ENCODE assay signal across 21 cellular contexts in genomic region chr3:83938491-83938890, GRCh38.
A peak's percentile ranks its signal among the peaks of the same experiment; 100 is the strongest.
DNase-seq lines count a peak whose midpoint lies in the region; ATAC-seq, FAIRE-seq and TF ChIP-seq lines count a peak whose summit lies in the region.
"Had no signal": no experiment of that assay in that cellular context is flagged by ENCODE, and none has a peak within 500 bp of the region (broad histone marks: within the 10 kb centered on the region; RNA-seq: fewer than 3 reads in every experiment).

No MANE protein-coding gene starts in this region.

- H3K4me1 Mint-ChIP-seq in type B pancreatic cell (ENCODE audit: unreplicated experiment) = peaks cover 12% of the 10 kb centered on the region
- no peaks in the 10 kb centered on the region for H3K4me1 Mint-ChIP-seq in T-helper 2 cell treated with Interferon-gamma antibody and Interleukin-4, amounts not matched to agents 5 μg/mL and 100 μg/mL, for 36 hours (ENCODE audit: low read depth)

- DNase-seq in DND-41 (no peak), bronchial epithelial cell (ENCODE audit: low read depth) (peak; percentile 52), type B pancreatic cell (ENCODE audit: extremely low spot score, unreplicated experiment) (no peak), Kasumi-1 (lab: John Stamatoyannopoulos, UW) (no peak), G401 (ENCODE audit: low spot score) (no peak)
- DNase-seq in T-helper 2 cell treated with Interferon-gamma antibody and Interleukin-4, amounts not matched to agents 5 μg/mL and 100 μg/mL, for 36 hours (ENCODE audit: low spot score) = no peak
- DNase-seq: 8988T; ACHN; C1 segment of cervical spinal cord; Caco-2; CD8-positive, alpha-beta T cell; DMS153; EL; GF-D8; H9 had no signal

- H3K9me2 ChIP-seq in SU-DHL-6 (replicated peaks; ENCODE audit: insufficient read depth, low read length) = no peaks in the 10 kb centered on the region

- peak overlapping the region; percentile 34; the same call in 1 of the 2 replicates for H2AFZ ChIP-seq in DND-41 (ENCODE audit: low read depth, low read length)
- peak overlapping the region; percentile 11 for H2AFZ ChIP-seq in SU-DHL-6 (ENCODE audit: low read depth, low read length, severe bottlenecking)
- H2AFZ ChIP-seq: GM23338 had no signal

- H3F3A ChIP-seq in SU-DHL-6 (ENCODE audit: insufficient read depth) = no peaks in the 10 kb centered on the region

- H3K4me2 ChIP-seq in DND-41 (ENCODE audit: insufficient read depth, low read length) (no peak overlapping the region), SU-DHL-6 (ENCODE audit: low read depth, low read length, poor library complexity, severe bottlenecking) (no peak overlapping the region)
- H3K4me2 ChIP-seq: A549, GM23338 had no signal

- H3K4me1 ChIP-seq in DND-41 (ENCODE audit: insufficient read depth, low read length) = peaks cover 53% of the 10 kb centered on the region

- H3K9me3 ChIP-seq in DND-41 (ENCODE audit: insufficient read depth, low read length, severe bottlenecking) (peaks cover 17% of the 10 kb centered on the region), SU-DHL-6 (ENCODE audit: insufficient read depth, low read length) (peaks cover 7% of the 10 kb centered on the region; the same call in 1 of the 2 replicates)
- H3K9me3 ChIP-seq: A549, Caco-2 had no signal

- no peak for ATAC-seq in DND-41 (ENCODE audit: insufficient read depth, low read depth)
- ATAC-seq: A549; CD8-positive, alpha-beta T cell; GM23338; HCT116 had no signal

- in situ Hi-C loops in G401 (cut with HindIII; ENCODE audit: low sequenced_read_pairs) = no loop called here

- no peaks in the 10 kb centered on the region for H3K27me3 ChIP-seq in DND-41 (ENCODE audit: insufficient read depth, low read length, poor library complexity)
- no peaks in the 10 kb centered on the region for H3K27me3 ChIP-seq in SU-DHL-6 (ENCODE audit: low read length)
- H3K27me3 ChIP-seq in bronchial epithelial cell (ENCODE audit: control insufficient read depth, insufficient read depth, low read length) = no peaks in the 10 kb centered on the region

- H3K36me3 ChIP-seq in DND-41 (ENCODE audit: insufficient read depth, low read length) (no peaks in the 10 kb centered on the region; the same call in 1 of the 2 replicates), SU-DHL-6 (ENCODE audit: low read length) (no peaks in the 10 kb centered on the region), bronchial epithelial cell (ENCODE audit: control insufficient read depth, insufficient read depth, low read length) (no peaks in the 10 kb centered on the region)

- TF ChIP-seq CTCF in DND-41 (IDR thresholded peaks at IDR 0.05; ENCODE audit: borderline replicate concordance, extremely low read depth, low read length, poor library complexity, severe bottlenecking) (no peak), SU-DHL-6 (IDR thresholded peaks at IDR 0.05; ENCODE audit: insufficient read depth, low read length, poor library complexity, severe bottlenecking) (no peak), bronchial epithelial cell (IDR thresholded peaks at IDR 0.05; ENCODE audit: insufficient read depth, low read length, severe bottlenecking) (no peak), type B pancreatic cell (conservative IDR thresholded peaks at IDR 0.05) (no peak)

- peaks cover 9% of the 10 kb centered on the region for H3K36me3 Mint-ChIP-seq in type B pancreatic cell
- H3K36me3 Mint-ChIP-seq in T-helper 2 cell treated with Interferon-gamma antibody and Interleukin-4, amounts not matched to agents 5 μg/mL and 100 μg/mL, for 36 hours (ENCODE audit: low read depth) = no peaks in the 10 kb centered on the region
- H3K36me3 Mint-ChIP-seq: CD8-positive, alpha-beta T cell had no signal

- H3K9ac ChIP-seq in DND-41 (ENCODE audit: low read depth, low read length) (no peak overlapping the region), SU-DHL-6 (ENCODE audit: low read length) (no peak overlapping the region)

- no peak overlapping the region for H3K4me3 ChIP-seq in DND-41 (ENCODE audit: low read depth in 1 of 2, low read length in 2 of 2)
- no peak overlapping the region for H3K4me3 ChIP-seq in SU-DHL-6 (ENCODE audit: insufficient read depth, low read length, poor library complexity, severe bottlenecking)
- H3K4me3 ChIP-seq in bronchial epithelial cell (ENCODE audit: low read depth, low read length) = no peak overlapping the region
- H3K4me3 ChIP-seq: A549, GM23338 had no signal

- H3K79me2 ChIP-seq in DND-41 (ENCODE audit: insufficient read depth, low read length) (no peaks in the 10 kb centered on the region), SU-DHL-6 (ENCODE audit: insufficient read depth, low read length) (no peaks in the 10 kb centered on the region)

- peak overlapping the region; percentile 39; the same call in 1 of the 2 replicates for H3K27ac ChIP-seq in DND-41 (ENCODE audit: low read length)
- no peak overlapping the region for H3K27ac ChIP-seq in SU-DHL-6 (ENCODE audit: low read depth, low read length)
- H3K27ac ChIP-seq: A549 had no signal

- H3K4me3 Mint-ChIP-seq in type B pancreatic cell = no peak overlapping the region
- H3K4me3 Mint-ChIP-seq in T-helper 2 cell treated with Interferon-gamma antibody and Interleukin-4, amounts not matched to agents 5 μg/mL and 100 μg/mL, for 36 hours = no peak overlapping the region
- H3K4me3 Mint-ChIP-seq: CD8-positive, alpha-beta T cell; GM23338; H9 had no signal

- H3K27ac Mint-ChIP-seq in type B pancreatic cell = peak overlapping the region; percentile 7
- no peak overlapping the region for H3K27ac Mint-ChIP-seq in T-helper 2 cell treated with Interferon-gamma antibody and Interleukin-4, amounts not matched to agents 5 μg/mL and 100 μg/mL, for 36 hours
- H3K27ac Mint-ChIP-seq: CD8-positive, alpha-beta T cell; GM23338; H9 had no signal

- H4K20me1 ChIP-seq in DND-41 (ENCODE audit: insufficient read depth, low read length) (no peaks in the 10 kb centered on the region), SU-DHL-6 (ENCODE audit: low read depth, low read length) (no peaks in the 10 kb centered on the region)

- no peak for FAIRE-seq in bronchial epithelial cell (lab: Jason Lieb, UNC)
- FAIRE-seq: A549, GM12892, GM19239 had no signal

- H3K9me3 Mint-ChIP-seq in type B pancreatic cell = peaks cover 15% of the 10 kb centered on the region
- peaks cover 33% of the 10 kb centered on the region for H3K9me3 Mint-ChIP-seq in T-helper 2 cell treated with Interferon-gamma antibody and Interleukin-4, amounts not matched to agents 5 μg/mL and 100 μg/mL, for 36 hours

- no peaks in the 10 kb centered on the region for H3K27me3 Mint-ChIP-seq in type B pancreatic cell
- H3K27me3 Mint-ChIP-seq in T-helper 2 cell treated with Interferon-gamma antibody and Interleukin-4, amounts not matched to agents 5 μg/mL and 100 μg/mL, for 36 hours (ENCODE audit: low read depth) = no peaks in the 10 kb centered on the region
